ENCODE assay signal across 13 cellular contexts in genomic region chr13:95704510-95704909, GRCh38. TPM values are rescaled to one million over a fixed set of nuclear protein-coding genes. Genes with fewer than 3 reads are reported as not detected.
DNase-seq lines count a peak whose midpoint lies in the region; ATAC-seq and TF ChIP-seq lines count a peak whose summit lies in the region.
"Had no signal": no experiment of that assay in that cellular context is flagged by ENCODE, and none has a peak within 500 bp of the region (broad histone marks: within the 10 kb centered on the region; RNA-seq: fewer than 3 reads in every experiment).

No MANE protein-coding gene starts in this region.

- H3K4me3 Mint-ChIP-seq in progenitor cell of endocrine pancreas (ENCODE audit: low read depth): no peak overlapping the region
- H3K4me3 Mint-ChIP-seq: activated CD8-positive, alpha-beta memory T cell treated with anti-CD3 and anti-CD28 coated beads, Interleukin-2, amount 10 ng/mL, durations not matched to agents 7 days and 5 days had no signal

- WGBS in right cardiac atrium: 94% methylated on average over 3 of the region's 3 CpGs

- H3K27me3 ChIP-seq in MM.1S (replicated peaks; ENCODE audit: insufficient read depth, low read length) (no peaks in the 10 kb centered on the region), right cardiac atrium (ENCODE audit: control insufficient read depth, insufficient read depth) (no peaks in the 10 kb centered on the region)
- no peaks in the 10 kb centered on the region for H3K27me3 ChIP-seq in effector memory CD4-positive, alpha-beta T cell (replicated peaks; ENCODE audit: control insufficient read depth, insufficient read depth, low read length, poor library complexity, severe bottlenecking)

- H3K9me3 ChIP-seq in MM.1S (replicated peaks; ENCODE audit: insufficient read depth, low read length) (no peaks in the 10 kb centered on the region), right cardiac atrium (ENCODE audit: control insufficient read depth, low read length) (no peaks in the 10 kb centered on the region)
- H3K9me3 ChIP-seq in effector memory CD4-positive, alpha-beta T cell (ENCODE audit: control insufficient read depth, low read length): no peaks in the 10 kb centered on the region
- H3K9me3 ChIP-seq: prostate gland had no signal

- no peaks in the 10 kb centered on the region for H3K9me3 Mint-ChIP-seq in progenitor cell of endocrine pancreas (ENCODE audit: low read depth)

- H3K27me3 Mint-ChIP-seq in progenitor cell of endocrine pancreas: no peaks in the 10 kb centered on the region
- H3K27me3 Mint-ChIP-seq: activated CD8-positive, alpha-beta memory T cell treated with anti-CD3 and anti-CD28 coated beads, Interleukin-2, amount 10 ng/mL, durations not matched to agents 7 days and 5 days had no signal

- H3K4me2 ChIP-seq in MM.1S (ENCODE audit: low read depth, low read length): no peak overlapping the region

- no peak overlapping the region for H3K4me3 ChIP-seq in MM.1S (ENCODE audit: low read length)
- H3K4me3 ChIP-seq in cardiac fibroblast (replicated peaks in 1 of 2; ENCODE audit: low read depth in 2 of 2, low read length in 2 of 2): no peak overlapping the region
- H3K4me3 ChIP-seq in effector memory CD4-positive, alpha-beta T cell (ENCODE audit: insufficient read depth, low read depth, low read length, poor library complexity, severe bottlenecking): no peak overlapping the region
- H3K4me3 ChIP-seq in right cardiac atrium (ENCODE audit: low read length): no peak overlapping the region
- H3K4me3 ChIP-seq: prostate gland, SK-N-MC had no signal

- no peak overlapping the region for H3K9ac ChIP-seq in MM.1S (ENCODE audit: low read length)

- ATAC-seq in right cardiac atrium: no peak
- ATAC-seq: activated CD8-positive, alpha-beta memory T cell treated with anti-CD3 and anti-CD28 coated beads, Interleukin-2, amount 10 ng/mL, durations not matched to agents 7 days and 5 days had no signal

- no peaks in the 10 kb centered on the region for H3K79me2 ChIP-seq in MM.1S (ENCODE audit: low read length)

- no peak overlapping the region for H2AFZ ChIP-seq in MM.1S (ENCODE audit: low read length)

- peak; percentile 7 for DNase-seq in NCI-H2227 (lab: John Stamatoyannopoulos, UW; ENCODE audit: unreplicated experiment)
- DNase-seq in NCI-H2227 treated with DMSO at 0.1 percent for 48 hours (lab: John Stamatoyannopoulos, UW): no peak
- no peak for DNase-seq in MM.1S
- no peak for DNase-seq in cardiac fibroblast (ENCODE audit: low read depth in 2 of 2)
- no peak for DNase-seq in progenitor cell of endocrine pancreas (ENCODE audit: low spot score, unreplicated experiment)
- no peak for DNase-seq in effector memory CD4-positive, alpha-beta T cell
- no peak for DNase-seq in right cardiac atrium
- DNase-seq in cerebellar nuclear complex (lab: John Stamatoyannopoulos, UW): no peak
- DNase-seq: activated CD8-positive, alpha-beta memory T cell treated with anti-CD3 and anti-CD28 coated beads, Interleukin-2, amount 10 ng/mL, durations not matched to agents 7 days and 5 days; AML-193; IMR-90 had no signal

- H3K36me3 Mint-ChIP-seq in progenitor cell of endocrine pancreas (ENCODE audit: insufficient read depth): no peaks in the 10 kb centered on the region

- peaks cover 5% of the 10 kb centered on the region; the same call in 1 of the 2 replicates for H4K20me1 ChIP-seq in MM.1S (ENCODE audit: insufficient read depth, low read length)

- no peak overlapping the region for H3K27ac Mint-ChIP-seq in progenitor cell of endocrine pancreas
- H3K27ac Mint-ChIP-seq: activated CD8-positive, alpha-beta memory T cell treated with anti-CD3 and anti-CD28 coated beads, Interleukin-2, amount 10 ng/mL, durations not matched to agents 7 days and 5 days had no signal

- H3K36me3 ChIP-seq in MM.1S (replicated peaks; ENCODE audit: insufficient read depth, low read length): no peaks in the 10 kb centered on the region; the same call in 1 of the 2 replicates
- no peaks in the 10 kb centered on the region for H3K36me3 ChIP-seq in effector memory CD4-positive, alpha-beta T cell (ENCODE audit: control insufficient read depth, insufficient read depth, low read length)
- H3K36me3 ChIP-seq: prostate gland had no signal

- no peaks in the 10 kb centered on the region for H3K9me2 ChIP-seq in MM.1S (replicated peaks; ENCODE audit: insufficient read depth, low read length)

- TF ChIP-seq CTCF in MM.1S (IDR thresholded peaks at IDR 0.05; ENCODE audit: low read length): peak; percentile 18; the same call in 1 of the 2 replicates
- peak; percentile 42 for TF ChIP-seq CTCF in cardiac fibroblast (IDR thresholded peaks at IDR 0.05; ENCODE audit: low read depth, low read length)
- TF ChIP-seq CTCF in progenitor cell of endocrine pancreas (IDR thresholded peaks at IDR 0.05; ENCODE audit: unreplicated experiment): peak; percentile 28

- H3K27ac ChIP-seq in MM.1S (ENCODE audit: low read length): no peak overlapping the region
- no peak overlapping the region for H3K27ac ChIP-seq in effector memory CD4-positive, alpha-beta T cell (ENCODE audit: insufficient read depth, low read length, poor library complexity, severe bottlenecking)
- H3K27ac ChIP-seq in right cardiac atrium (ENCODE audit: low read length): no peak overlapping the region
- H3K27ac ChIP-seq: prostate gland, SK-N-MC had no signal

- no peaks in the 10 kb centered on the region for H3F3A ChIP-seq in MM.1S (ENCODE audit: insufficient read depth, low read length)

- peaks cover 7% of the 10 kb centered on the region for H3K4me1 Mint-ChIP-seq in progenitor cell of endocrine pancreas (ENCODE audit: low read depth)

- intact Hi-C loops in right cardiac atrium (cut with DNase I): no loop called here

- H3K4me1 ChIP-seq in MM.1S (ENCODE audit: low read length) (no peaks in the 10 kb centered on the region), right cardiac atrium (ENCODE audit: control insufficient read depth, insufficient read depth, low read length) (peaks cover 12% of the 10 kb centered on the region)
- peaks cover 20% of the 10 kb centered on the region for H3K4me1 ChIP-seq in effector memory CD4-positive, alpha-beta T cell (ENCODE audit: control insufficient read depth, insufficient read depth, low read length, poor library complexity, severe bottlenecking)
- H3K4me1 ChIP-seq: prostate gland had no signal

RNA-seq across cellular contexts. Expression of gene DNAJC3, which starts 27.6 kb away (rescaled TPM):
- total RNA-seq in progenitor cell of endocrine pancreas (30.9 and 31.7 TPM in 2 replicates), right cardiac atrium (10 to 100 TPM; 36.3 to 52.2 (median 42.2) TPM)
- polyA plus RNA-seq in right cardiac atrium: 14.5 TPM
